1 cellular context compared by ENCODE assay signal in genomic region chr12:132828706-132829534, GRCh38.
TF ChIP-seq lines count a peak whose summit lies in the region.

Gene GOLGA3 (minus strand): TSS chr12:132828869. CDS start chr12:132822128, 6,741 bp downstream.

TF ChIP-seq in HepG2, 621 proteins besides CTCF, POLR2A, EP300 and RAD21 (continued from another document and continues in another):
- TF ChIP-seq ZBTB46 (CRISPR knock-in tag; IDR thresholded peaks at IDR 0.05; ENCODE audit: borderline replicate concordance), result 0 out of 2 replicates have a peak, but pooled peaks have one; percentile 50
- no peak for TF ChIP-seq ZNF597 (CRISPR knock-in tag; IDR thresholded peaks at IDR 0.05)
- TF ChIP-seq ZIK1 (CRISPR knock-in tag; IDR thresholded peaks at IDR 0.05; ENCODE audit: borderline replicate concordance, low read depth), result 0 out of 2 replicates have a peak, but pooled peaks have one; percentile 15
- peak; percentile 63; the same call in 1 of the 2 replicates for TF ChIP-seq SMAD3 (CRISPR knock-in tag; IDR thresholded peaks at IDR 0.05)
- peak; percentile 94 for TF ChIP-seq ARID4A (CRISPR knock-in tag; IDR thresholded peaks at IDR 0.05; ENCODE audit: borderline replicate concordance)
- peak; percentile 84 for TF ChIP-seq SIN3B (IDR thresholded peaks at IDR 0.05; ENCODE audit: low read length)
- TF ChIP-seq ZBTB39 (CRISPR knock-in tag; IDR thresholded peaks at IDR 0.05), result no peak
- TF ChIP-seq ZNF407 (CRISPR knock-in tag; IDR thresholded peaks at IDR 0.05; ENCODE audit: not compliant biosample characterization), result no peak
- no peak for TF ChIP-seq RELA (CRISPR knock-in tag; IDR thresholded peaks at IDR 0.05)
- peak; percentile 83 for TF ChIP-seq SAP130 (CRISPR knock-in tag; IDR thresholded peaks at IDR 0.05; ENCODE audit: low read depth)
- no peak for TF ChIP-seq KLF9 (CRISPR knock-in tag; IDR thresholded peaks at IDR 0.05; ENCODE audit: low read depth)
- no peak for TF ChIP-seq RERE (CRISPR knock-in tag; IDR thresholded peaks at IDR 0.05; ENCODE audit: low read depth)
- no peak for TF ChIP-seq MED13 (CRISPR knock-in tag; IDR thresholded peaks at IDR 0.05)
- peak; percentile 70; the same call in 1 of the 2 replicates for TF ChIP-seq ZSCAN30 (CRISPR knock-in tag; IDR thresholded peaks at IDR 0.05)
- no peak for TF ChIP-seq ZNF513 (CRISPR knock-in tag; conservative IDR thresholded peaks at IDR 0.05)
- TF ChIP-seq ZNF44 (CRISPR knock-in tag; IDR thresholded peaks at IDR 0.05), result peak; percentile 41; the same call in 1 of the 2 replicates
- TF ChIP-seq ZNF691 (CRISPR knock-in tag; IDR thresholded peaks at IDR 0.05; ENCODE audit: borderline replicate concordance, low read depth), result no peak
- TF ChIP-seq ZNF256 (CRISPR knock-in tag; conservative IDR thresholded peaks at IDR 0.05), result peak; percentile 74
- TF ChIP-seq BRD4 (CRISPR knock-in tag; IDR thresholded peaks at IDR 0.05), result no peak
- no peak for TF ChIP-seq MAF1 (CRISPR knock-in tag; IDR thresholded peaks at IDR 0.05; ENCODE audit: borderline replicate concordance)
- no peak for TF ChIP-seq ZBTB20 (CRISPR knock-in tag; IDR thresholded peaks at IDR 0.05; ENCODE audit: borderline replicate concordance, low read depth)
- peak; percentile 44; the same call in 1 of the 2 replicates for TF ChIP-seq TFDP1 (CRISPR knock-in tag; IDR thresholded peaks at IDR 0.05; ENCODE audit: borderline replicate concordance)
